In genomic region chr9:37342895-37343294, GRCh38 we compare ENCODE assay signal across 21 cellular contexts.
DNase-seq lines count a peak whose midpoint lies in the region; ATAC-seq and TF ChIP-seq lines count a peak whose summit lies in the region.
"Had no signal": no experiment of that assay in that cellular context is flagged by ENCODE, and none has a peak within 500 bp of the region (broad histone marks: within the 10 kb centered on the region; RNA-seq: fewer than 3 reads in every experiment).

No MANE protein-coding gene starts in this region.

- DNase-seq in NOMO-1 treated with DMSO at 0.1 percent for 48 hours (lab: John Stamatoyannopoulos, UW; ENCODE audit: unreplicated experiment) (peak; percentile 8), NOMO-1 treated with dmso at 0.1 percent for 144 hours (lab: John Stamatoyannopoulos, UW; ENCODE audit: unreplicated experiment) (no peak), SIG-M5 treated with dmso at 0.1 percent for 504 hours (lab: John Stamatoyannopoulos, UW; ENCODE audit: unreplicated experiment) (no peak), PC-3 (no peak)
- no peak for DNase-seq in stimulated activated naive CD8-positive, alpha-beta T cell treated with anti-CD3 and anti-CD28 coated beads, Interleukin-15, amount 100 ng/mL, for 72 hours
- DNase-seq: 8988T; CD8-positive, alpha-beta memory T cell; DND-41; HCEC 1CT; NCI-H1092 treated with DMSO at 0.1 percent for 48 hours; NCI-H1694; NCI-H2107; NCI-H226; NCI-H524 treated with DMSO at 0.1 percent for 48 hours; PC-9; SW 1271 had no signal

- no peak overlapping the region for H3K27ac Mint-ChIP-seq in stimulated activated naive CD8-positive, alpha-beta T cell treated with anti-CD3 and anti-CD28 coated beads, Interleukin-15, amount 100 ng/mL, for 72 hours
- H3K27ac Mint-ChIP-seq: CD8-positive, alpha-beta memory T cell had no signal

- no peaks in the 10 kb centered on the region for H3K27me3 Mint-ChIP-seq in stimulated activated naive CD8-positive, alpha-beta T cell treated with anti-CD3 and anti-CD28 coated beads, Interleukin-15, amount 100 ng/mL, for 72 hours
- H3K27me3 Mint-ChIP-seq: CD8-positive, alpha-beta memory T cell had no signal

- H3K79me2 ChIP-seq in OCI-LY3 (ENCODE audit: low read length), result no peaks in the 10 kb centered on the region
- H3K79me2 ChIP-seq in PC-3 (ENCODE audit: low read length), result no peaks in the 10 kb centered on the region

- CTCF ChIA-PET in PC-3 (lab: Charles Lee), result no interaction called here

- H3F3A ChIP-seq in PC-3 (ENCODE audit: low read length, unreplicated experiment), result no peaks in the 10 kb centered on the region

- no peaks in the 10 kb centered on the region for H3K9me3 Mint-ChIP-seq in stimulated activated naive CD8-positive, alpha-beta T cell treated with anti-CD3 and anti-CD28 coated beads, Interleukin-15, amount 100 ng/mL, for 72 hours
- H3K9me3 Mint-ChIP-seq: CD8-positive, alpha-beta memory T cell had no signal

- H3K4me1 Mint-ChIP-seq in stimulated activated naive CD8-positive, alpha-beta T cell treated with anti-CD3 and anti-CD28 coated beads, Interleukin-15, amount 100 ng/mL, for 72 hours, result no peaks in the 10 kb centered on the region

- no peak overlapping the region for H2AFZ ChIP-seq in OCI-LY3 (ENCODE audit: low read depth, low read length)
- no peak overlapping the region for H2AFZ ChIP-seq in PC-3 (ENCODE audit: low read length)
- H2AFZ ChIP-seq: PC-9 had no signal

- no peak overlapping the region for H3K4me3 Mint-ChIP-seq in stimulated activated naive CD8-positive, alpha-beta T cell treated with anti-CD3 and anti-CD28 coated beads, Interleukin-15, amount 100 ng/mL, for 72 hours
- H3K4me3 Mint-ChIP-seq: CD8-positive, alpha-beta memory T cell had no signal

- H3K9ac ChIP-seq in OCI-LY3 (ENCODE audit: low read length), result no peak overlapping the region
- H3K9ac ChIP-seq in PC-3 (ENCODE audit: low read length), result no peak overlapping the region
- H3K9ac ChIP-seq: BLaER1 treated with 17β-estradiol and CSF1 and Interleukin-3, amounts not matched to agents 10 nM and 100 nM had no signal

- H3K27ac ChIP-seq in OCI-LY3 (ENCODE audit: low read length) (no peak overlapping the region), PC-3 (ENCODE audit: low read length) (no peak overlapping the region)
- H3K27ac ChIP-seq: PC-9, SJSA1 had no signal

- H3K4me2 ChIP-seq in OCI-LY3 (ENCODE audit: low read length) (peak overlapping the region; percentile 37), PC-3 (ENCODE audit: low read length) (no peak overlapping the region)
- H3K4me2 ChIP-seq: BLaER1 treated with 17β-estradiol and CSF1 and Interleukin-3, amounts not matched to agents 10 nM and 100 nM; PC-9 had no signal

- ATAC-seq in HG03354 (IDR thresholded peaks at IDR 0.05; ENCODE audit: poor library complexity, severe bottlenecking, unreplicated experiment) (peak; percentile 52), PC-3 (no peak), GM18867 (IDR thresholded peaks at IDR 0.05; ENCODE audit: unreplicated experiment) (no peak)
- ATAC-seq in stimulated activated naive CD8-positive, alpha-beta T cell treated with anti-CD3 and anti-CD28 coated beads, Interleukin-15, amount 100 ng/mL, for 72 hours, result no peak

- H3K36me3 ChIP-seq in OCI-LY3 (replicated peaks; ENCODE audit: low read depth, low read length), result no peaks in the 10 kb centered on the region
- no peaks in the 10 kb centered on the region for H3K36me3 ChIP-seq in PC-3 (ENCODE audit: low read depth, low read length)
- H3K36me3 ChIP-seq: SJSA1 had no signal

- H3K27me3 ChIP-seq in OCI-LY3 (ENCODE audit: low read depth, low read length), result no peaks in the 10 kb centered on the region
- no peaks in the 10 kb centered on the region for H3K27me3 ChIP-seq in PC-3 (ENCODE audit: low read length)
- H3K27me3 ChIP-seq: BLaER1 treated with 17β-estradiol and CSF1 and Interleukin-3, amounts not matched to agents 10 nM and 100 nM; SJSA1 had no signal

- H3K9me2 ChIP-seq in PC-3 (replicated peaks; ENCODE audit: low read length), result no peaks in the 10 kb centered on the region

- H3K4me1 ChIP-seq in OCI-LY3 (ENCODE audit: low read length), result peaks cover 29% of the 10 kb centered on the region
- H3K4me1 ChIP-seq in PC-3 (ENCODE audit: insufficient read depth, low read length), result no peaks in the 10 kb centered on the region
- H3K4me1 ChIP-seq: SJSA1 had no signal

- no peaks in the 10 kb centered on the region for H4K20me1 ChIP-seq in OCI-LY3 (ENCODE audit: insufficient read depth, low read length)
- H4K20me1 ChIP-seq in PC-3 (ENCODE audit: low read length), result no peaks in the 10 kb centered on the region

- no peak for TF ChIP-seq CTCF in OCI-LY3 (IDR thresholded peaks at IDR 0.05; ENCODE audit: low read depth, low read length)
- TF ChIP-seq CTCF in PC-3 (conservative IDR thresholded peaks at IDR 0.05; ENCODE audit: low read depth, low read length), result no peak

- no TSS peak for BruUV-seq in PC-3 (replicated peaks; lab: Mats Ljungman, UMichigan)

- POLR2A ChIA-PET in PC-3 (lab: Charles Lee; ENCODE audit: unreplicated experiment), result no interaction called here

- no peaks in the 10 kb centered on the region for H3K9me3 ChIP-seq in OCI-LY3 (ENCODE audit: insufficient read depth, low read length)
- H3K9me3 ChIP-seq in PC-3 (ENCODE audit: low read length), result no peaks in the 10 kb centered on the region
- H3K9me3 ChIP-seq: BLaER1 treated with 17β-estradiol and CSF1 and Interleukin-3, amounts not matched to agents 10 nM and 100 nM; SJSA1 had no signal

- H3K4me3 ChIP-seq in OCI-LY3 (ENCODE audit: low read length) (peak overlapping the region; percentile 9; the same call in 1 of the 2 replicates), PC-3 (ENCODE audit: low read length) (no peak overlapping the region)
- H3K4me3 ChIP-seq: BLaER1 treated with 17β-estradiol and CSF1 and Interleukin-3, amounts not matched to agents 10 nM and 100 nM; PC-9; SJSA1 had no signal

- intact Hi-C loops in PC-3 (cut with micrococcal nuclease), result no loop called here
